In genomic region chr1:206310948-206311347, GRCh38 we compare ENCODE assay signal across 8 cellular contexts.
DNase-seq lines count a peak whose midpoint lies in the region; ATAC-seq and TF ChIP-seq lines count a peak whose summit lies in the region.
"Not testable (repeated sequence)": the region's sequence is repeated elsewhere in the genome, so short reads cannot be mapped to it uniquely, and the experiment has no call there.

No MANE protein-coding gene starts in this region.

- peaks cover 10% of the 10 kb centered on the region for H3K4me1 Mint-ChIP-seq in brain
- not testable (repeated sequence) for H3K4me1 Mint-ChIP-seq in neural crest cell; stimulated activated effector memory CD8-positive, alpha-beta T cell treated with anti-CD3 and anti-CD28 coated beads, Interleukin-12 subunit alpha, Interleukin-12 subunit beta, amount 100 ng/mL, for 72 hours

- not testable (repeated sequence) for DNase-seq in Right ventricle myocardium superior; heart right ventricle; right cardiac atrium; neural crest cell (ENCODE audit: low read depth, low spot score); psoas muscle; stimulated activated effector memory CD8-positive, alpha-beta T cell treated with anti-CD3 and anti-CD28 coated beads, Interleukin-12 subunit alpha, Interleukin-12 subunit beta, amount 100 ng/mL, for 72 hours (ENCODE audit: low spot score in 2 of 2)

- H3K9me3 Mint-ChIP-seq in brain; neural crest cell; stimulated activated effector memory CD8-positive, alpha-beta T cell treated with anti-CD3 and anti-CD28 coated beads, Interleukin-12 subunit alpha, Interleukin-12 subunit beta, amount 100 ng/mL, for 72 hours: not testable (repeated sequence)

- intact Hi-C loops in Right ventricle myocardium superior (cut with DNase I); heart right ventricle (cut with DNase I); right cardiac atrium (cut with DNase I); psoas muscle (cut with DNase I): not testable (repeated sequence)

- H3K4me1 ChIP-seq in heart right ventricle; right cardiac atrium (ENCODE audit: control insufficient read depth, insufficient read depth, low read length); psoas muscle: not testable (repeated sequence)

- H3K27ac Mint-ChIP-seq in brain (peak overlapping the region; percentile 15 to 74 (median 37)), neural crest cell (ENCODE audit: unreplicated experiment) (peak overlapping the region; percentile 92)
- peak overlapping the region; percentile 5 for H3K27ac Mint-ChIP-seq in stimulated activated effector memory CD8-positive, alpha-beta T cell treated with anti-CD3 and anti-CD28 coated beads, Interleukin-12 subunit alpha, Interleukin-12 subunit beta, amount 100 ng/mL, for 72 hours

- peak overlapping the region in 2 of 5 experiments; percentile 11 to 28 for H3K4me3 Mint-ChIP-seq in brain
- H3K4me3 Mint-ChIP-seq in neural crest cell; stimulated activated effector memory CD8-positive, alpha-beta T cell treated with anti-CD3 and anti-CD28 coated beads, Interleukin-12 subunit alpha, Interleukin-12 subunit beta, amount 100 ng/mL, for 72 hours: not testable (repeated sequence)

- TF ChIP-seq CTCF in brain (conservative IDR thresholded peaks at IDR 0.05); heart right ventricle (IDR thresholded peaks at IDR 0.05); neural crest cell (conservative IDR thresholded peaks at IDR 0.05); psoas muscle (IDR thresholded peaks at IDR 0.05): not testable (repeated sequence)

- not testable (repeated sequence) for H3K27ac ChIP-seq in heart right ventricle; right cardiac atrium (ENCODE audit: low read length); psoas muscle

- not testable (repeated sequence) for H3K36me3 ChIP-seq in heart right ventricle; psoas muscle (ENCODE audit: insufficient read depth in 1 of 2, low read depth in 1 of 2)

- not testable (repeated sequence) for H3K9me3 ChIP-seq in heart right ventricle; right cardiac atrium (ENCODE audit: control insufficient read depth, low read length); psoas muscle

- WGBS in heart right ventricle, 2 donors = no CpG with 5 or more reads among the region's 2 CpGs
- no CpG with 5 or more reads among the region's 2 CpGs for WGBS in right cardiac atrium
- WGBS in psoas muscle, 3 donors = no CpG with 5 or more reads among the region's 2 CpGs

- H3K27me3 Mint-ChIP-seq in brain; neural crest cell (ENCODE audit: low read depth): not testable (repeated sequence)

- not testable (repeated sequence) for H3K4me3 ChIP-seq in heart right ventricle; right cardiac atrium (ENCODE audit: low read length); psoas muscle

- H3K36me3 Mint-ChIP-seq in brain; neural crest cell (ENCODE audit: low read depth); stimulated activated effector memory CD8-positive, alpha-beta T cell treated with anti-CD3 and anti-CD28 coated beads, Interleukin-12 subunit alpha, Interleukin-12 subunit beta, amount 100 ng/mL, for 72 hours: not testable (repeated sequence)

- ATAC-seq in SK-N-SH treated with all-trans-retinoic acid at 6 μM for 48 hours = peak; percentile 17
- ATAC-seq in Right ventricle myocardium superior (ENCODE audit: poor library complexity) = peak; percentile 63
- peak in 7 of 8 donors; percentile 26 to 64 (median 52) for ATAC-seq in heart right ventricle
- peak; percentile 47 to 58 for ATAC-seq in right cardiac atrium
- peak in 3 of 4 donors; percentile 35 to 39 (median 37) for ATAC-seq in psoas muscle
- ATAC-seq in stimulated activated effector memory CD8-positive, alpha-beta T cell treated with anti-CD3 and anti-CD28 coated beads, Interleukin-12 subunit alpha, Interleukin-12 subunit beta, amount 100 ng/mL, for 72 hours = not testable (repeated sequence)

- H3K27me3 ChIP-seq in heart right ventricle; right cardiac atrium (ENCODE audit: control insufficient read depth, insufficient read depth); psoas muscle (ENCODE audit: insufficient read depth in 3 of 3, low read length in 2 of 3): not testable (repeated sequence)

Comparison
In these comparisons a context has a peak if more than half of its experiments do, and no peak if none do; other contexts are left out.
1. H3K27ac Mint-ChIP-seq: peak in every context shown above with its lines; median percentile 92 in neural crest cell; 37 in brain; 5 in stimulated activated effector memory CD8-positive, alpha-beta T cell treated with anti-CD3 and anti-CD28 coated beads, Interleukin-12 subunit alpha, Interleukin-12 subunit beta, amount 100 ng/mL, for 72 hours.